ENCODE assay signal across 1 cellular context in the genomic region with DNA sequence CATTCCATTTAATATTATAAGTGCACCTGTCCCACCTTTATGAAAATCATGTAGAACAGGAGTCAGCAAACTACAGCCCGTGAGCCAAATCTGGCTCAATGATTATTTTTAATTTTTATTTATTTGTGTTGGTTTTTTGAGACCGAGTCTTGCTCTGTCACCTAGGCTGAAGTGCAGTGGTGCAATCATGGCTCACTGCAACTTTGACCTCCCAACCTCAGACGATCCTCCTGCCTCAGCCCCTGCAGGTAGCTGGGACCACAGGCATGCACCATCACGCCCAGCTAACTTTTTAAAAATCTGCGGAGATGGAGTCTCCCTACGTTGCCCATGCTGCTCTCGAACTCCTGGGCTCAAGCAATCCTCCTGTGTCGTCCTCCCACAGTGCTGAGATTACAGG.
TF ChIP-seq lines count a peak whose summit lies in the region.

No MANE protein-coding gene starts in this region.

TF ChIP-seq in IMR-90, 13 proteins besides CTCF, POLR2A, EP300 and RAD21:
- no peak for TF ChIP-seq FOS (IDR thresholded peaks at IDR 0.05; ENCODE audit: low read depth, low read length)
